In the genomic region with DNA sequence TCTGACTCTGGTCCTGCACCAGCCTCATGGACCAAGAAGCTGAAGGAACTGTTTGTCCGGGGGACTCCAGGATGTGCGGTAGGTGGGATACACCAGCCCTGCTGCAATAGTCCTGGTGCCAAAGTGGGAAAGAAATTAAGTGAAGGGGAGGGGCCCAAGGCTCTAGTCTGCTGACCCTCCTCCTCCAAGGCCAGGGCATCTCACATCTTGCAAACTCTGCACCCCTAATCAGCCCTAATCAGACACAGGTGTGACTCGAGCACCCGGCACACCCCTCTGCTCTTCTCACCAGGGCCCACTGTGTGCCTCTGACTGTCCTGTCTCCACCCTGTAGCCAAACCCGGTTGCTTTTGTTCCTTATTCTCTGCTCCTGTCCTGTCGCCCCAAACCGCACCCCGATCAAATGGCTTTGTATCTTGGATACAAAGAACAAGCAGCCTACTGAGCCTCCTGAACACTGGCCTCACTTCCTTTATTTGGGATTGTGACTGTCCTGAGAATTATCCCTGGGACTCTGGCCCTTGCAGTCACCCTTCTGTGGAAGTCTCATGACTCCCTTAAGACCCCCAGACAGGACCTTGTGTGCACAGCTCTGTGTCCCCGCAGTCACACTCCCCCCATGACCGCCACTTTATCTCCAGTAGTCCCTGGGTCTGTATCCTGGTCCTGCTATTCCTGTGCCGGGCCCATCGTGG, we compare ENCODE assay signal across 14 cellular contexts.
"Had no signal": no experiment of that assay in that cellular context is flagged by ENCODE, and none has a peak within 500 bp of the region (broad histone marks: within the 10 kb centered on the region; RNA-seq: fewer than 3 reads in every experiment).

No MANE protein-coding gene starts in this region.

- H3K36me3 ChIP-seq: breast epithelium, tibial nerve had no signal

- H3K4me1 Mint-ChIP-seq: activated CD4-positive, alpha-beta T cell treated with anti-CD3 and anti-CD28 coated beads, Interleukin-2, amount 10 ng/mL, durations not matched to agents 24 days and 14 days; naive thymus-derived CD8-positive, alpha-beta T cell; stimulated activated memory B cell treated with anti-CD40 and anti-IgM and Interleukin-4, amounts not matched to agents 10 μg/mL and 1 μg/mL and 100 μg/mL, for 72 hours had no signal

- H3K9me3 ChIP-seq: ascending aorta, breast epithelium, gastroesophageal sphincter, tibial nerve had no signal

- H3K27me3 Mint-ChIP-seq: activated CD4-positive, alpha-beta T cell treated with anti-CD3 and anti-CD28 coated beads, Interleukin-2, amount 10 ng/mL, durations not matched to agents 24 days and 14 days; stimulated activated memory B cell treated with anti-CD40 and anti-IgM and Interleukin-4, amounts not matched to agents 10 μg/mL and 1 μg/mL and 100 μg/mL, for 72 hours had no signal

- H3K4me3 Mint-ChIP-seq: activated CD4-positive, alpha-beta T cell treated with anti-CD3 and anti-CD28 coated beads, Interleukin-2, amount 10 ng/mL, durations not matched to agents 24 days and 14 days; activated naive CD4-positive, alpha-beta T cell treated with anti-CD3 and anti-CD28 coated beads for 36 hours; naive thymus-derived CD8-positive, alpha-beta T cell; stimulated activated memory B cell treated with anti-CD40 and anti-IgM and Interleukin-4, amounts not matched to agents 10 μg/mL and 1 μg/mL and 100 μg/mL, for 72 hours had no signal

- H3K27me3 ChIP-seq: ascending aorta, breast epithelium, gastroesophageal sphincter, tibial nerve had no signal

- H3K4me1 ChIP-seq: ascending aorta, breast epithelium, gastroesophageal sphincter, tibial nerve had no signal

- H3K27ac Mint-ChIP-seq: activated CD4-positive, alpha-beta T cell treated with anti-CD3 and anti-CD28 coated beads, Interleukin-2, amount 10 ng/mL, durations not matched to agents 24 days and 14 days; activated naive CD4-positive, alpha-beta T cell treated with anti-CD3 and anti-CD28 coated beads for 36 hours; activated T-helper 2 cell treated with anti-CD3 and anti-CD28 coated beads, Interferon-gamma antibody, Interleukin-2, Interleukin-4, amounts not matched to agents 10 μg/mL and 5 μg/mL and 100 μg/mL, durations not matched to agents 14 hours and 24 hours and 36 hours; naive thymus-derived CD8-positive, alpha-beta T cell; stimulated activated memory B cell treated with anti-CD40 and anti-IgM and Interleukin-4, amounts not matched to agents 10 μg/mL and 1 μg/mL and 100 μg/mL, for 72 hours had no signal

- ATAC-seq: gastroesophageal sphincter; naive thymus-derived CD8-positive, alpha-beta T cell; stimulated activated memory B cell treated with anti-CD40 and anti-IgM and Interleukin-4, amounts not matched to agents 10 μg/mL and 1 μg/mL and 100 μg/mL, for 72 hours had no signal

- H3K4me3 ChIP-seq: ascending aorta, breast epithelium, gastroesophageal sphincter, tibial nerve had no signal

- H3K36me3 Mint-ChIP-seq: naive thymus-derived CD8-positive, alpha-beta T cell; stimulated activated memory B cell treated with anti-CD40 and anti-IgM and Interleukin-4, amounts not matched to agents 10 μg/mL and 1 μg/mL and 100 μg/mL, for 72 hours had no signal

- DNase-seq: activated CD4-positive, alpha-beta T cell treated with anti-CD3 and anti-CD28 coated beads, Interleukin-2, amount 10 ng/mL, durations not matched to agents 24 days and 14 days; activated CD4-positive, CD25-positive, alpha-beta regulatory T cell; activated naive CD4-positive, alpha-beta T cell treated with anti-CD3 and anti-CD28 coated beads for 36 hours; activated T-cell treated with anti-CD3 and anti-CD28 coated beads, Interleukin-2, amount 50 U/mL, for 1 hour; erythroblast; stimulated activated CD4-positive, alpha-beta T cell treated with anti-CD3 and anti-CD28 coated beads, Interleukin-2, amount 100 ng/mL, for 48 hours; SW 1271 had no signal

- H3K27ac ChIP-seq: ascending aorta, breast epithelium, gastroesophageal sphincter, tibial nerve had no signal

- H3K9me3 Mint-ChIP-seq: activated CD4-positive, alpha-beta T cell treated with anti-CD3 and anti-CD28 coated beads, Interleukin-2, amount 10 ng/mL, durations not matched to agents 24 days and 14 days; activated naive CD4-positive, alpha-beta T cell treated with anti-CD3 and anti-CD28 coated beads for 36 hours; activated T-helper 2 cell treated with anti-CD3 and anti-CD28 coated beads, Interferon-gamma antibody, Interleukin-2, Interleukin-4, amounts not matched to agents 10 μg/mL and 5 μg/mL and 100 μg/mL, durations not matched to agents 14 hours and 24 hours and 36 hours; naive thymus-derived CD8-positive, alpha-beta T cell; stimulated activated memory B cell treated with anti-CD40 and anti-IgM and Interleukin-4, amounts not matched to agents 10 μg/mL and 1 μg/mL and 100 μg/mL, for 72 hours had no signal
